In genomic region chr6:111779031-111779430, GRCh38 we compare ENCODE assay signal across 1 cellular context.
TF ChIP-seq lines count a peak whose summit lies in the region.

No MANE protein-coding gene starts in this region.

TF ChIP-seq in HEK293, 187 proteins besides CTCF, POLR2A, EP300 and RAD21 (continued from another document):
- 0 out of 2 replicates have a peak, but pooled peaks have one; percentile 24 for TF ChIP-seq ZNF362 (tag by site-specific recombination; IDR thresholded peaks at IDR 0.05)
TF ChIP-seq in HEK293: peak in this region for 1.
